Comparison of ENCODE assay signal across 1 cellular context in the genomic region with DNA sequence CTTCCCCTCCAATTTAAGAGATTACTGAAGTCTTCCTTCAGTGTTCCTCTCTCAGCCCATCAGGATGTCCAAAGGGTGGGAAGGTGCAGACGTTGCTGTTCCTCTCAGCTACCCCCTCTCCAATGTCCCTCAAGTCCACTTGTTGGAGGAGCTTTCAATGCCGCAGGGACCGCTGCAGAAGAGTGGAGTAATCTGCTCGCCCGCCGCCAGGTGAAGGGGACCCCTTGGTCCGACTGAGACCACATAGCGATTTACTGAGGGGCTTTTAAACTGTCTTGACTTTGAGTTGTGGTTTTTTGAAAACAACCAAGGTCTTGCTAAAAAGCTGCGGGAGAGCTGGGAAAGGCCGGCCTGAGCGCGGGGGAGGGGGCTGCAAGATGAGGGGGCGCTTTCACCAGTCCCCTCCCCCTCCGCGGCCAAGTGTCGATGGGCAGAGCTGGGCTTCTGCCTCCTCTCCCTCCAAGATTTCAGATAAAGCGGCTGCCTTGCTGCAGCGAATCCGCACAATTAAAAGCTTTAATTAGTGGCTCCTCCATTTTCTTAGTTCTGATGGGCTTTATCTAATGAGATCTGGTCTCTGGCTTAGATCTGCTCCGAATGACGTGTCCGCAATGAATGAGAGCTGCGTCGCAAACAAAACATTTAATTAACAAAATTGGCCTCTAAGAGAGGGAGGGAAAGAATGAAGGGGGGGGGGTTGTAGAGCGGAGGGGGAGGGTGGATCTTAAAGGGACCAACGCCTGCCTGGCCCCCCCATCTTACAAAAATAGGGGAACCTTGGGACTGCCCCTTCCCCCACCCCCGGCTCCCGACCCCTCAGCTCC.
TF ChIP-seq lines count a peak whose summit lies in the region.

No MANE protein-coding gene starts in this region.

TF ChIP-seq in GM12878, 131 proteins besides CTCF, POLR2A, EP300 and RAD21 (continued from another document):
- TF ChIP-seq, protein P1, sequence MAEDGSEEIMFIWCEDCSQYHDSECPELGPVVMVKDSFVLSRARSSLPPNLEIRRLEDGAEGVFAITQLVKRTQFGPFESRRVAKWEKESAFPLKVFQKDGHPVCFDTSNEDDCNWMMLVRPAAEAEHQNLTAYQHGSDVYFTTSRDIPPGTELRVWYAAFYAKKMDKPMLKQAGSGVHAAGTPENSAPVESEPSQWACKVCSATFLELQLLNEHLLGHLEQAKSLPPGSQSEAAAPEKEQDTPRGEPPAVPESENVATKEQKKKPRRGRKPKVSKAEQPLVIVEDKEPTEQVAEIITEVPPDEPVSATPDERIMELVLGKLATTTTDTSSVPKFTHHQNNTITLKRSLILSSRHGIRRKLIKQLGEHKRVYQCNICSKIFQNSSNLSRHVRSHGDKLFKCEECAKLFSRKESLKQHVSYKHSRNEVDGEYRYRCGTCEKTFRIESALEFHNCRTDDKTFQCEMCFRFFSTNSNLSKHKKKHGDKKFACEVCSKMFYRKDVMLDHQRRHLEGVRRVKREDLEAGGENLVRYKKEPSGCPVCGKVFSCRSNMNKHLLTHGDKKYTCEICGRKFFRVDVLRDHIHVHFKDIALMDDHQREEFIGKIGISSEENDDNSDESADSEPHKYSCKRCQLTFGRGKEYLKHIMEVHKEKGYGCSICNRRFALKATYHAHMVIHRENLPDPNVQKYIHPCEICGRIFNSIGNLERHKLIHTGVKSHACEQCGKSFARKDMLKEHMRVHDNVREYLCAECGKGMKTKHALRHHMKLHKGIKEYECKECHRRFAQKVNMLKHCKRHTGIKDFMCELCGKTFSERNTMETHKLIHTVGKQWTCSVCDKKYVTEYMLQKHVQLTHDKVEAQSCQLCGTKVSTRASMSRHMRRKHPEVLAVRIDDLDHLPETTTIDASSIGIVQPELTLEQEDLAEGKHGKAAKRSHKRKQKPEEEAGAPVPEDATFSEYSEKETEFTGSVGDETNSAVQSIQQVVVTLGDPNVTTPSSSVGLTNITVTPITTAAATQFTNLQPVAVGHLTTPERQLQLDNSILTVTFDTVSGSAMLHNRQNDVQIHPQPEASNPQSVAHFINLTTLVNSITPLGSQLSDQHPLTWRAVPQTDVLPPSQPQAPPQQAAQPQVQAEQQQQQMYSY (CRISPR knock-in tag; IDR thresholded peaks at IDR 0.05) = no peak
